ENCODE assay signal across 1 cellular context in genomic region chr12:96103067-96103650, GRCh38.
TF ChIP-seq lines count a peak whose summit lies in the region.

No MANE protein-coding gene starts in this region.

TF ChIP-seq in GM12878, 131 proteins besides CTCF, POLR2A, EP300 and RAD21 (continued from another document):
- TF ChIP-seq ELK1 (IDR thresholded peaks at IDR 0.05; ENCODE audit: low read depth, low read length), result no peak
- no peak for TF ChIP-seq REST (IDR thresholded peaks at IDR 0.05; ENCODE audit: low read depth, low read length)
- no peak for TF ChIP-seq NBN (IDR thresholded peaks at IDR 0.05)
- TF ChIP-seq ZZZ3 (IDR thresholded peaks at IDR 0.05; ENCODE audit: control insufficient read depth, insufficient read length, low read depth), result no peak
- TF ChIP-seq SMC3 (IDR thresholded peaks at IDR 0.05; ENCODE audit: borderline replicate concordance, low read length), result no peak
- TF ChIP-seq HDGF (IDR thresholded peaks at IDR 0.05), result no peak
- no peak for TF ChIP-seq ATF3 (IDR thresholded peaks at IDR 0.05; ENCODE audit: borderline replicate concordance, extremely low read depth, low read depth, low read length)
- TF ChIP-seq BCL11A (IDR thresholded peaks at IDR 0.05; ENCODE audit: low read depth, low read length), result no peak
- no peak for TF ChIP-seq BRCA1 (IDR thresholded peaks at IDR 0.05; ENCODE audit: low read depth, low read length)
- TF ChIP-seq, protein P1, sequence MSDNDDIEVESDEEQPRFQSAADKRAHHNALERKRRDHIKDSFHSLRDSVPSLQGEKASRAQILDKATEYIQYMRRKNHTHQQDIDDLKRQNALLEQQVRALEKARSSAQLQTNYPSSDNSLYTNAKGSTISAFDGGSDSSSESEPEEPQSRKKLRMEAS (IDR thresholded peaks at IDR 0.05; ENCODE audit: low read depth, low read length), result no peak
- TF ChIP-seq POLR2AphosphoS2 (IDR thresholded peaks at IDR 0.05; ENCODE audit: low read depth, low read length), result no peak
- TF ChIP-seq MYC (IDR thresholded peaks at IDR 0.05; ENCODE audit: insufficient read depth, insufficient read length, insufficient replicate concordance, low read length, severe bottlenecking), result no peak
- TF ChIP-seq FOXM1 (IDR thresholded peaks at IDR 0.05; ENCODE audit: low read depth, low read length), result no peak
